10 cellular contexts compared by ENCODE assay signal in the genomic region with DNA sequence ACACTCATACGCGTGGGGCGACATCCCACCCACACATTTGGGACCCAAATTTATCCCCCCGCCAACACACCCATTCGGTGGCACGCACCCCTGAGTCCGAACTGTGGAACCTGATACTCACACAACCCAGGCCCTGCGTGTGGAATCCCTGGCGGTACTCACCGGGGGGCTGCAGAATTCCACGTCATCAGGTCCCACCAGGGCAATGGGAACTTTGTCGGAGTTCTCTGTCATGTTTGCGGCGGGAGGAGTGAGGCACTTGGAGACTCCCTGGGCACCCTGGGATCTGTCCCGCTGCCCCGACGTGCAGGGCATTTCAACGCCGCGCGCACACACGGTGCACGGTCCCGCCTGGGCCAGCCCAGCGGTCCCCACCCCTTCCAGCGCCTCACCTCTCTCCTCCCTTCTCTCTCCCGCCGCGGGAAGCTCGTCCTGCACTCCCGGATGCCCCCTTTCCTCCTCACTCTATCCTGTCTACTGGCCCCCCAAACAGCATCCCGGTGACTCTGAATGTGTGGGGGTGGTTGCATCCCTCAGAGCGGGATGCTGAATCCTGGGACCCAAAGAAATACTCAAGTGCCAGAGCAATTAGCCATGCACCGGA. TPM values are rescaled to one million over a fixed set of nuclear protein-coding genes. Genes with fewer than 3 reads are reported as not detected.
A peak's percentile ranks its signal among the peaks of the same experiment; 100 is the strongest.
DNase-seq lines count a peak whose midpoint lies in the region; ATAC-seq and TF ChIP-seq lines count a peak whose summit lies in the region.
"Had no signal": no experiment of that assay in that cellular context is flagged by ENCODE, and none has a peak within 500 bp of the region (broad histone marks: within the 10 kb centered on the region; RNA-seq: fewer than 3 reads in every experiment).

CNMD (minus strand) TSS at position 353 of the 604 bp plus-strand sequence; CDS start at position 234, 119 bp downstream.

- CTCF ChIA-PET in activated CD4-positive, alpha-beta memory T cell treated with anti-CD3 and anti-CD28 coated beads, Interleukin-2, amount 10 ng/mL, durations not matched to agents 7 days and 5 days (lab: Charles Lee), result interaction anchor here (1.5 to 1.6 kb wide), 2 partner anchors 25 to 68 kb away, joined by 3 to 4 read pairs; no protein-coding TSS in a partner anchor

- H3K36me3 Mint-ChIP-seq in stimulated activated naive CD8-positive, alpha-beta T cell treated with anti-CD3 and anti-CD28 coated beads, Interleukin-15, Interleukin-2, amounts not matched to agents 100 ng/mL and 50 ng/mL, for 24 hours (ENCODE audit: low read depth), result no peaks in the 10 kb centered on the region
- H3K36me3 Mint-ChIP-seq in endothelial cell (ENCODE audit: low read depth, unreplicated experiment), result peaks cover 9% of the 10 kb centered on the region
- H3K36me3 Mint-ChIP-seq in nephron progenitor cell (ENCODE audit: low read depth), result peaks cover 4% of the 10 kb centered on the region
- peaks cover 2% of the 10 kb centered on the region for H3K36me3 Mint-ChIP-seq in activated CD4-positive, alpha-beta memory T cell treated with anti-CD3 and anti-CD28 coated beads, Interleukin-2, amount 10 ng/mL, durations not matched to agents 7 days and 5 days (ENCODE audit: low read depth)

- peak within 1 kb of the TSS; percentile 51 for H3K4me3 Mint-ChIP-seq in stimulated activated naive CD8-positive, alpha-beta T cell treated with anti-CD3 and anti-CD28 coated beads, Interleukin-15, Interleukin-2, amounts not matched to agents 100 ng/mL and 50 ng/mL, for 24 hours
- peak within 1 kb of the TSS; percentile 85 for H3K4me3 Mint-ChIP-seq in endothelial cell (ENCODE audit: unreplicated experiment)
- H3K4me3 Mint-ChIP-seq in nephron progenitor cell, result peak within 1 kb of the TSS; percentile 88
- H3K4me3 Mint-ChIP-seq in activated CD4-positive, alpha-beta memory T cell treated with anti-CD3 and anti-CD28 coated beads, Interleukin-2, amount 10 ng/mL, durations not matched to agents 7 days and 5 days, result no peak within 1 kb of the TSS

- POLR2A ChIA-PET in activated CD4-positive, alpha-beta memory T cell treated with anti-CD3 and anti-CD28 coated beads, Interleukin-2, amount 10 ng/mL, durations not matched to agents 7 days and 5 days (lab: Charles Lee), result interaction anchor here (1.0 kb wide), 1 partner anchor 86 kb away, joined by 3 read pairs; no protein-coding TSS in a partner anchor

- no peak for ATAC-seq in stimulated activated naive CD8-positive, alpha-beta T cell treated with anti-CD3 and anti-CD28 coated beads, Interleukin-15, Interleukin-2, amounts not matched to agents 100 U/mL and 50 U/mL, for 24 hours
- no peak for ATAC-seq in HG03520 (IDR thresholded peaks at IDR 0.05; ENCODE audit: unreplicated experiment)
- no peak for ATAC-seq in GM18517 (IDR thresholded peaks at IDR 0.05; ENCODE audit: unreplicated experiment)

- H3K4me1 Mint-ChIP-seq in stimulated activated naive CD8-positive, alpha-beta T cell treated with anti-CD3 and anti-CD28 coated beads, Interleukin-15, Interleukin-2, amounts not matched to agents 100 ng/mL and 50 ng/mL, for 24 hours (ENCODE audit: low read depth), result no peaks in the 10 kb centered on the region
- H3K4me1 Mint-ChIP-seq in endothelial cell (ENCODE audit: unreplicated experiment) (peaks cover 15% of the 10 kb centered on the region), nephron progenitor cell (peaks cover 15% of the 10 kb centered on the region)
- no peaks in the 10 kb centered on the region for H3K4me1 Mint-ChIP-seq in activated CD4-positive, alpha-beta memory T cell treated with anti-CD3 and anti-CD28 coated beads, Interleukin-2, amount 10 ng/mL, durations not matched to agents 7 days and 5 days

- DNase-seq in stimulated activated naive CD8-positive, alpha-beta T cell treated with anti-CD3 and anti-CD28 coated beads, Interleukin-15, Interleukin-2, amounts not matched to agents 100 U/mL and 50 U/mL, for 24 hours, result no peak
- DNase-seq in endothelial cell (ENCODE audit: low spot score), result peak; percentile 8
- DNase-seq in nephron progenitor cell, result peak; percentile 27
- DNase-seq in activated CD4-positive, alpha-beta memory T cell treated with anti-CD3 and anti-CD28 coated beads, Interleukin-2, amount 10 ng/mL, durations not matched to agents 7 days and 5 days, result no peak
- DNase-seq in DMS153 treated with DMSO at 0.1 percent for 48 hours (lab: John Stamatoyannopoulos, UW; ENCODE audit: unreplicated experiment), result no peak
- DNase-seq: Calu3 had no signal

- H3K9me3 Mint-ChIP-seq in stimulated activated naive CD8-positive, alpha-beta T cell treated with anti-CD3 and anti-CD28 coated beads, Interleukin-15, Interleukin-2, amounts not matched to agents 100 ng/mL and 50 ng/mL, for 24 hours, result no peaks in the 10 kb centered on the region
- peaks cover 6% of the 10 kb centered on the region for H3K9me3 Mint-ChIP-seq in endothelial cell (ENCODE audit: unreplicated experiment)
- peaks cover 8% of the 10 kb centered on the region for H3K9me3 Mint-ChIP-seq in nephron progenitor cell
- no peaks in the 10 kb centered on the region for H3K9me3 Mint-ChIP-seq in activated CD4-positive, alpha-beta memory T cell treated with anti-CD3 and anti-CD28 coated beads, Interleukin-2, amount 10 ng/mL, durations not matched to agents 7 days and 5 days

- no peak within 1 kb of the TSS for H3K27ac Mint-ChIP-seq in stimulated activated naive CD8-positive, alpha-beta T cell treated with anti-CD3 and anti-CD28 coated beads, Interleukin-15, Interleukin-2, amounts not matched to agents 100 ng/mL and 50 ng/mL, for 24 hours
- H3K27ac Mint-ChIP-seq in endothelial cell (ENCODE audit: unreplicated experiment) (no peak within 1 kb of the TSS), nephron progenitor cell (no peak within 1 kb of the TSS)
- no peak within 1 kb of the TSS for H3K27ac Mint-ChIP-seq in activated CD4-positive, alpha-beta memory T cell treated with anti-CD3 and anti-CD28 coated beads, Interleukin-2, amount 10 ng/mL, durations not matched to agents 7 days and 5 days

- H3K27me3 Mint-ChIP-seq in stimulated activated naive CD8-positive, alpha-beta T cell treated with anti-CD3 and anti-CD28 coated beads, Interleukin-15, Interleukin-2, amounts not matched to agents 100 ng/mL and 50 ng/mL, for 24 hours, result peaks cover 51% of the 10 kb centered on the region
- H3K27me3 Mint-ChIP-seq in endothelial cell (ENCODE audit: unreplicated experiment) (peaks cover 6% of the 10 kb centered on the region), nephron progenitor cell (ENCODE audit: low read depth, poor library complexity) (peaks cover 55% of the 10 kb centered on the region)
- peaks cover 57% of the 10 kb centered on the region for H3K27me3 Mint-ChIP-seq in activated CD4-positive, alpha-beta memory T cell treated with anti-CD3 and anti-CD28 coated beads, Interleukin-2, amount 10 ng/mL, durations not matched to agents 7 days and 5 days

- TF ChIP-seq CTCF in endothelial cell (IDR thresholded peaks at IDR 0.05; ENCODE audit: unreplicated experiment) (no peak), nephron progenitor cell (IDR thresholded peaks at IDR 0.05) (no peak)

RNA-seq across cellular contexts. Expression of gene CNMD, which starts in this region (rescaled TPM):
- total RNA-seq in endothelial cell (ENCODE audit: unreplicated experiment), result 1.8 TPM
- not detected for total RNA-seq in activated CD4-positive, alpha-beta memory T cell treated with anti-CD3 and anti-CD28 coated beads, Interleukin-2, amount 10 ng/mL, durations not matched to agents 7 days and 5 days
- total RNA-seq: Calu3, RPMI7951 had no signal

Comparison
In these comparisons a context has a peak if more than half of its experiments do, and no peak if none do; other contexts are left out.
1. DNase-seq: peak in endothelial cell (single experiment) and nephron progenitor cell (single experiment); none in stimulated activated naive CD8-positive, alpha-beta T cell treated with anti-CD3 and anti-CD28 coated beads, Interleukin-15, Interleukin-2, amounts not matched to agents 100 U/mL and 50 U/mL, for 24 hours (single experiment), activated CD4-positive, alpha-beta memory T cell treated with anti-CD3 and anti-CD28 coated beads, Interleukin-2, amount 10 ng/mL, durations not matched to agents 7 days and 5 days (single experiment) and DMS153 treated with DMSO at 0.1 percent for 48 hours (single experiment).